7 cellular contexts compared by ENCODE assay signal in the genomic region with DNA sequence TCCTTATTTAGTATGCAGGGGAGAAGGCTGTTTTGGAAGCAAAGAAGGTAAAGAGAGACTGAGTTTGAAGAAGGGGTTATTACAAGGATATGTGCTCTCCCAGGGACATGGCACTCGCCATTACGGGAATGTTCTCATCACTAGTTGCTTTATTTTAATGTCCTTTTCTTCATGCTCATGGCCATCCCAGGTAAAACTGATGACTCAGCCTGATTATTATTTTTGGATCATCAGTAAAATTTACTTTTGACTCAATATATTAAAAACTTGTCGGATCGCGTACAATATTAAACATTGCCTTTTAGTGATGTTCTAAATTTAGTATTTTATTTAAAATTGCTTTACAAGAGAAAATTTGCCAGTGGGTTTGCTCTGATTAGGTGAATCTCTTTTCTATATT.
"Had no signal": no experiment of that assay in that cellular context is flagged by ENCODE, and none has a peak within 500 bp of the region (broad histone marks: within the 10 kb centered on the region; RNA-seq: fewer than 3 reads in every experiment).

No MANE protein-coding gene starts in this region.

- H3K4me3 Mint-ChIP-seq: H9, IgD-negative memory B cell had no signal

- H3K9ac ChIP-seq: GM23248 had no signal

- H2AFZ ChIP-seq: GM23248 had no signal

- H3K27ac Mint-ChIP-seq: H9, IgD-negative memory B cell had no signal

- H3K9me3 Mint-ChIP-seq: H9 had no signal

- H3K4me3 ChIP-seq: GM23248 had no signal

- H3K27me3 Mint-ChIP-seq: IgD-negative memory B cell had no signal

- DNase-seq: GM23248, H9, HCEC 1CT, Kasumi-1, KG1 had no signal

- H3K27ac ChIP-seq: GM23248, HL-60 had no signal
